In genomic region chr5:140245926-140246325, GRCh38 we compare ENCODE assay signal across 1 cellular context.
TF ChIP-seq lines count a peak whose summit lies in the region.

No MANE protein-coding gene starts in this region.

TF ChIP-seq in HepG2, 621 proteins besides CTCF, POLR2A, EP300 and RAD21:
- TF ChIP-seq ZNF12 (CRISPR knock-in tag; IDR thresholded peaks at IDR 0.05) (no peak), HOXA9 (CRISPR knock-in tag; IDR thresholded peaks at IDR 0.05; ENCODE audit: borderline replicate concordance) (no peak), KDM1A (CRISPR knock-in tag; IDR thresholded peaks at IDR 0.05) (no peak), JUNB (CRISPR knock-in tag; IDR thresholded peaks at IDR 0.05; ENCODE audit: borderline replicate concordance) (no peak), JUND (CRISPR knock-in tag; IDR thresholded peaks at IDR 0.05) (no peak), SPEN (CRISPR knock-in tag; IDR thresholded peaks at IDR 0.05; ENCODE audit: low read depth) (no peak), AGO1 (IDR thresholded peaks at IDR 0.05; ENCODE audit: low read depth, low read length, poor library complexity, severe bottlenecking) (no peak), HOXD1 (CRISPR knock-in tag; IDR thresholded peaks at IDR 0.05) (no peak)
